In the genomic region with DNA sequence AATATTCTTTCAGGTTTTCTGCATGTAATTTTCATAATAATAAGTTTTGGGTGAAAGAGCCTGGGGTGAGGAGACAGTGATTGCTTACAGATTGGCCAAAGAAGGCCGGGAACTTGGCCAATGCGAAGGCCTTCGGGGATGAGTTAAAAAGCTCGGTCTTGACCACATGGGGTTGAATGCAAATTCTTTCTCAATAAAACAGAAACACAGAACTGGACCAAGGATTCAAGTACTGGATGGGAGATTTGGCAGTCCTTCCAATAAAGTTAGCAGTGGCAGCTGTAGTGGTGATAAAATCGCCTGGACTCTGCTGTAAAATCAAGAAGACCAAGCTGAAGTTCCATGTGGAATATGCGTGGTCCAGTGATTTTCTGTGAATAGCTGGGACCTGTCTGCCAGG, we compare ENCODE assay signal across 1 cellular context.
TF ChIP-seq lines count a peak whose summit lies in the region.

No MANE protein-coding gene starts in this region.

TF ChIP-seq in SK-N-SH, 30 proteins besides CTCF, POLR2A, EP300 and RAD21 (continued from another document):
- TF ChIP-seq, protein P1, sequence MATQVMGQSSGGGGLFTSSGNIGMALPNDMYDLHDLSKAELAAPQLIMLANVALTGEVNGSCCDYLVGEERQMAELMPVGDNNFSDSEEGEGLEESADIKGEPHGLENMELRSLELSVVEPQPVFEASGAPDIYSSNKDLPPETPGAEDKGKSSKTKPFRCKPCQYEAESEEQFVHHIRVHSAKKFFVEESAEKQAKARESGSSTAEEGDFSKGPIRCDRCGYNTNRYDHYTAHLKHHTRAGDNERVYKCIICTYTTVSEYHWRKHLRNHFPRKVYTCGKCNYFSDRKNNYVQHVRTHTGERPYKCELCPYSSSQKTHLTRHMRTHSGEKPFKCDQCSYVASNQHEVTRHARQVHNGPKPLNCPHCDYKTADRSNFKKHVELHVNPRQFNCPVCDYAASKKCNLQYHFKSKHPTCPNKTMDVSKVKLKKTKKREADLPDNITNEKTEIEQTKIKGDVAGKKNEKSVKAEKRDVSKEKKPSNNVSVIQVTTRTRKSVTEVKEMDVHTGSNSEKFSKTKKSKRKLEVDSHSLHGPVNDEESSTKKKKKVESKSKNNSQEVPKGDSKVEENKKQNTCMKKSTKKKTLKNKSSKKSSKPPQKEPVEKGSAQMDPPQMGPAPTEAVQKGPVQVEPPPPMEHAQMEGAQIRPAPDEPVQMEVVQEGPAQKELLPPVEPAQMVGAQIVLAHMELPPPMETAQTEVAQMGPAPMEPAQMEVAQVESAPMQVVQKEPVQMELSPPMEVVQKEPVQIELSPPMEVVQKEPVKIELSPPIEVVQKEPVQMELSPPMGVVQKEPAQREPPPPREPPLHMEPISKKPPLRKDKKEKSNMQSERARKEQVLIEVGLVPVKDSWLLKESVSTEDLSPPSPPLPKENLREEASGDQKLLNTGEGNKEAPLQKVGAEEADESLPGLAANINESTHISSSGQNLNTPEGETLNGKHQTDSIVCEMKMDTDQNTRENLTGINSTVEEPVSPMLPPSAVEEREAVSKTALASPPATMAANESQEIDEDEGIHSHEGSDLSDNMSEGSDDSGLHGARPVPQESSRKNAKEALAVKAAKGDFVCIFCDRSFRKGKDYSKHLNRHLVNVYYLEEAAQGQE (IDR thresholded peaks at IDR 0.05; ENCODE audit: low read depth, low read length) = no peak
- TF ChIP-seq GATA2 (CRISPR knock-in tag; IDR thresholded peaks at IDR 0.05) = no peak
- TF ChIP-seq, protein P2, sequence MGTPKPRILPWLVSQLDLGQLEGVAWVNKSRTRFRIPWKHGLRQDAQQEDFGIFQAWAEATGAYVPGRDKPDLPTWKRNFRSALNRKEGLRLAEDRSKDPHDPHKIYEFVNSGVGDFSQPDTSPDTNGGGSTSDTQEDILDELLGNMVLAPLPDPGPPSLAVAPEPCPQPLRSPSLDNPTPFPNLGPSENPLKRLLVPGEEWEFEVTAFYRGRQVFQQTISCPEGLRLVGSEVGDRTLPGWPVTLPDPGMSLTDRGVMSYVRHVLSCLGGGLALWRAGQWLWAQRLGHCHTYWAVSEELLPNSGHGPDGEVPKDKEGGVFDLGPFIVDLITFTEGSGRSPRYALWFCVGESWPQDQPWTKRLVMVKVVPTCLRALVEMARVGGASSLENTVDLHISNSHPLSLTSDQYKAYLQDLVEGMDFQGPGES (IDR thresholded peaks at IDR 0.05; ENCODE audit: low read depth, low read length) = no peak
- TF ChIP-seq, protein P3, sequence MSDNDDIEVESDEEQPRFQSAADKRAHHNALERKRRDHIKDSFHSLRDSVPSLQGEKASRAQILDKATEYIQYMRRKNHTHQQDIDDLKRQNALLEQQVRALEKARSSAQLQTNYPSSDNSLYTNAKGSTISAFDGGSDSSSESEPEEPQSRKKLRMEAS (IDR thresholded peaks at IDR 0.05; ENCODE audit: low read depth) = no peak
- no peak for TF ChIP-seq RXRA (IDR thresholded peaks at IDR 0.05; ENCODE audit: borderline replicate concordance, low read depth)
- TF ChIP-seq TAF1 (IDR thresholded peaks at IDR 0.05; ENCODE audit: borderline replicate concordance, low read depth, low read length) = no peak
- TF ChIP-seq YY1 (IDR thresholded peaks at IDR 0.05; ENCODE audit: low read depth) = no peak
- no peak for TF ChIP-seq SIN3A (IDR thresholded peaks at IDR 0.05; ENCODE audit: borderline replicate concordance, low read depth, low read length)
- TF ChIP-seq FOXJ3 (CRISPR knock-in tag; IDR thresholded peaks at IDR 0.05) = no peak
- no peak for TF ChIP-seq EZH2phosphoT487 (IDR thresholded peaks at IDR 0.05; ENCODE audit: borderline replicate concordance, low read depth)
- TF ChIP-seq POLR2AphosphoS5 (IDR thresholded peaks at IDR 0.05; ENCODE audit: low read depth, low read length) = no peak
- TF ChIP-seq, protein P4, sequence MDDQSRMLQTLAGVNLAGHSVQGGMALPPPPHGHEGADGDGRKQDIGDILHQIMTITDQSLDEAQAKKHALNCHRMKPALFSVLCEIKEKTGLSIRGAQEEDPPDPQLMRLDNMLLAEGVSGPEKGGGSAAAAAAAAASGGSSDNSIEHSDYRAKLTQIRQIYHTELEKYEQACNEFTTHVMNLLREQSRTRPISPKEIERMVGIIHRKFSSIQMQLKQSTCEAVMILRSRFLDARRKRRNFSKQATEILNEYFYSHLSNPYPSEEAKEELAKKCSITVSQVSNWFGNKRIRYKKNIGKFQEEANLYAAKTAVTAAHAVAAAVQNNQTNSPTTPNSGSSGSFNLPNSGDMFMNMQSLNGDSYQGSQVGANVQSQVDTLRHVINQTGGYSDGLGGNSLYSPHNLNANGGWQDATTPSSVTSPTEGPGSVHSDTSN (IDR thresholded peaks at IDR 0.05) = no peak
